1 cellular context compared by ENCODE assay signal in genomic region chr11:32902089-32902665, GRCh38.
TF ChIP-seq lines count a peak whose summit lies in the region.

No MANE protein-coding gene starts in this region.

TF ChIP-seq in WTC11, 78 proteins besides CTCF, POLR2A, EP300 and RAD21 (continued from another document):
- no peak for TF ChIP-seq AFF4 (CRISPR knock-in tag; IDR thresholded peaks at IDR 0.05; ENCODE audit: borderline replicate concordance)
- no peak for TF ChIP-seq NFATC4 (CRISPR knock-in tag; IDR thresholded peaks at IDR 0.05)
- TF ChIP-seq E2F5 (CRISPR knock-in tag; IDR thresholded peaks at IDR 0.05), result no peak
- no peak for TF ChIP-seq ZBTB21 (CRISPR knock-in tag; IDR thresholded peaks at IDR 0.05; ENCODE audit: borderline replicate concordance)
- TF ChIP-seq CDX4 (CRISPR knock-in tag; IDR thresholded peaks at IDR 0.05; ENCODE audit: borderline replicate concordance), result no peak
- no peak for TF ChIP-seq HMGXB4 (CRISPR knock-in tag; IDR thresholded peaks at IDR 0.05)
- no peak for TF ChIP-seq CBFB (CRISPR knock-in tag; IDR thresholded peaks at IDR 0.05; ENCODE audit: low read depth)
- TF ChIP-seq E2F4 (CRISPR knock-in tag; IDR thresholded peaks at IDR 0.05; ENCODE audit: borderline replicate concordance, low read depth), result no peak
TF ChIP-seq in WTC11: peak in this region for 0.
